In genomic region chr2:222341328-222341727, GRCh38 we compare ENCODE assay signal across 8 cellular contexts. TPM values are rescaled to one million over a fixed set of nuclear protein-coding genes. Genes with fewer than 3 reads are reported as not detected.
"Had no signal": no experiment of that assay in that cellular context is flagged by ENCODE, and none has a peak within 500 bp of the region (broad histone marks: within the 10 kb centered on the region; RNA-seq: fewer than 3 reads in every experiment).

No MANE protein-coding gene starts in this region.

- ATAC-seq: GM23338, HepG2, K562 had no signal

- H3K4me3 ChIP-seq: GM23338, K562 had no signal

- DNase-seq: H9, HCEC 1CT had no signal

- H3K27ac ChIP-seq: HL-60 had no signal

RNA-seq across cellular contexts. Expression of gene PAX3, which starts 42.5 kb away (rescaled TPM):
- total RNA-seq: GM23338, H1, H9, HepG2, HT1080, K562 had no signal
